ENCODE assay signal across 14 cellular contexts in the genomic region with DNA sequence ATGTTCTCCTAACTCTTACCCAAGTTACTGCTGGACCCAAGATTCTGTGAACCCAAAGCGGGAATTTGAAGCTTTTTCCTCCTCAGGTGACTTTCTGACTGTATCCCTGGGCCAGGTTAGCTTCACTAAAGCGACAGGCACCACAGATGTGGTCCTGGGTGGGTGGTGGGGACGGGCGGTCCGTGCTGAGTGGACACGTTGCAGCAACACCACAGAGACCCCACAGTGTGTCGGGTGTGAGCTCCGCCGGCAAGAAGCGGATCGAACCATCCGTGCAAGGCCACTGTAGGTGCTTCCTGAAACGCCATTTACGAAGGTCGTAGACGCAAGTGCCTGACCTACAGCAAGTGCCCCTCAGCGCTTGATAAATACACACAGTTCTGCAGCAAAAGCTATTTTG.
DNase-seq lines count a peak whose midpoint lies in the region; ATAC-seq and TF ChIP-seq lines count a peak whose summit lies in the region.
"Had no signal": no experiment of that assay in that cellular context is flagged by ENCODE, and none has a peak within 500 bp of the region (broad histone marks: within the 10 kb centered on the region; RNA-seq: fewer than 3 reads in every experiment).

No MANE protein-coding gene starts in this region.

- intact Hi-C loops in Right ventricle myocardium superior (cut with DNase I): no loop called here

- no peaks in the 10 kb centered on the region for H3K9me3 ChIP-seq in right atrium auricular region
- H3K9me3 ChIP-seq: HAP-1 had no signal

- no peak overlapping the region for H3K27ac ChIP-seq in right atrium auricular region
- no peak overlapping the region for H3K27ac ChIP-seq in coronary artery

- no peaks in the 10 kb centered on the region for H3K36me3 ChIP-seq in right atrium auricular region
- H3K36me3 ChIP-seq: HAP-1 had no signal

- TF ChIP-seq CTCF in right atrium auricular region (IDR thresholded peaks at IDR 0.05): no peak
- no peak for TF ChIP-seq CTCF in coronary artery (IDR thresholded peaks at IDR 0.05)

- H3K4me3 ChIP-seq in right atrium auricular region: no peak overlapping the region
- H3K4me3 ChIP-seq in coronary artery: no peak overlapping the region
- H3K4me3 ChIP-seq: GM12878, HAP-1 had no signal

- H3K27me3 ChIP-seq in right atrium auricular region: no peaks in the 10 kb centered on the region

- peak; percentile 21 for DNase-seq in right atrium auricular region (ENCODE audit: low spot score)
- DNase-seq in Right ventricle myocardium superior: no peak
- peak; percentile 38 for DNase-seq in coronary artery (ENCODE audit: low spot score)
- DNase-seq in mucosa of gallbladder (ENCODE audit: low spot score): peak; percentile 6
- DNase-seq in hippocampal formation (lab: John Stamatoyannopoulos, UW): no peak
- DNase-seq in activated T-cell treated with anti-CD3 and anti-CD28 coated beads, Interleukin-2, amount 50 U/mL, for 1 hour: no peak
- DNase-seq in GM03348 (ENCODE audit: low spot score): no peak
- DNase-seq: COR-L47, DMS53, GOT3 had no signal

- no peak for ATAC-seq in Right ventricle myocardium superior (ENCODE audit: poor library complexity)
- ATAC-seq: CD8-positive, alpha-beta T cell; GM12878; HepG2 had no signal

- H3K4me1 ChIP-seq in right atrium auricular region: no peaks in the 10 kb centered on the region
- H3K4me1 ChIP-seq: HAP-1 had no signal

Comparison
In these comparisons a context has a peak if more than half of its experiments do, and no peak if none do; other contexts are left out.
1. DNase-seq: peak in right atrium auricular region (single experiment), coronary artery (single experiment) and mucosa of gallbladder (single experiment); none in Right ventricle myocardium superior (single experiment), hippocampal formation (0 of 2), activated T-cell treated with anti-CD3 and anti-CD28 coated beads, Interleukin-2, amount 50 U/mL, for 1 hour (single experiment) and GM03348 (single experiment).